Comparison of ENCODE assay signal across 1 cellular context in the genomic region with DNA sequence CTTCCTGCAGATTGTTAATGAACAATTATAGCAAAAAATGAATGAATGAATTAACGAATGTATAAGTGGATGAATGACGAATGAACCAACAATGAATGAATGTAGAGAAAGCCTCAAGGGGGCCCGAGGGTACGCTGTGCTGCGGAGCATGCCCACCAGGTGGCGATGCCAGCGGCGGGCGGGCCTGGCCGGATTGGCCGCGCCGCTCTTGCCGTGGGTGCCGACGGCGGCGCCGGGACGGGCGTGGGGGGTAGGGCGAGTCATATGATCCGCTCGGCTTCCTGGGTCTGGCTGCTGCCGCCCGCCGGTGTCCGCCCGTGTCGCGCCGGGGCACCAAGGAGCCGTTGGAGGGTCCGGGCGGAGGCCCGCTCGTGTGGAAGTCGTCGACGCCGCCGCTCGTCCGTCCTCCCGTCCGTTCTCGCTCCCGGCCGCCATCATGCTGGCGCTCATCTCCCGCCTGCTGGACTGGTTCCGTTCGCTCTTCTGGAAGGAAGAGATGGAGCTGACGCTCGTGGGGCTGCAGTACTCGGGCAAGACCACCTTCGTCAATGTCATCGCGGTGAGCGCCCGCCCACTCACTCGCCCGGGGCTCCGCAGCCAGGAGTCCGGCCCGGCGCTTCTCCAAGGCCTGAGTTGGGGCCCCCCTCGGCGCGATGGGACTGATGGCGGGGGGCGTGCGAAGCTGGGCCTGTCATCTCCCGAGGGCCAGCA.
TF ChIP-seq lines count a peak whose summit lies in the region.

A gene (plus strand): TSS at position 263 of the 711 bp plus-strand sequence. CDS start 174 bp downstream, at position 437.

TF ChIP-seq in HepG2, 621 proteins besides CTCF, POLR2A, EP300 and RAD21 (continued from another document and continues in another):
- TF ChIP-seq, protein P1, sequence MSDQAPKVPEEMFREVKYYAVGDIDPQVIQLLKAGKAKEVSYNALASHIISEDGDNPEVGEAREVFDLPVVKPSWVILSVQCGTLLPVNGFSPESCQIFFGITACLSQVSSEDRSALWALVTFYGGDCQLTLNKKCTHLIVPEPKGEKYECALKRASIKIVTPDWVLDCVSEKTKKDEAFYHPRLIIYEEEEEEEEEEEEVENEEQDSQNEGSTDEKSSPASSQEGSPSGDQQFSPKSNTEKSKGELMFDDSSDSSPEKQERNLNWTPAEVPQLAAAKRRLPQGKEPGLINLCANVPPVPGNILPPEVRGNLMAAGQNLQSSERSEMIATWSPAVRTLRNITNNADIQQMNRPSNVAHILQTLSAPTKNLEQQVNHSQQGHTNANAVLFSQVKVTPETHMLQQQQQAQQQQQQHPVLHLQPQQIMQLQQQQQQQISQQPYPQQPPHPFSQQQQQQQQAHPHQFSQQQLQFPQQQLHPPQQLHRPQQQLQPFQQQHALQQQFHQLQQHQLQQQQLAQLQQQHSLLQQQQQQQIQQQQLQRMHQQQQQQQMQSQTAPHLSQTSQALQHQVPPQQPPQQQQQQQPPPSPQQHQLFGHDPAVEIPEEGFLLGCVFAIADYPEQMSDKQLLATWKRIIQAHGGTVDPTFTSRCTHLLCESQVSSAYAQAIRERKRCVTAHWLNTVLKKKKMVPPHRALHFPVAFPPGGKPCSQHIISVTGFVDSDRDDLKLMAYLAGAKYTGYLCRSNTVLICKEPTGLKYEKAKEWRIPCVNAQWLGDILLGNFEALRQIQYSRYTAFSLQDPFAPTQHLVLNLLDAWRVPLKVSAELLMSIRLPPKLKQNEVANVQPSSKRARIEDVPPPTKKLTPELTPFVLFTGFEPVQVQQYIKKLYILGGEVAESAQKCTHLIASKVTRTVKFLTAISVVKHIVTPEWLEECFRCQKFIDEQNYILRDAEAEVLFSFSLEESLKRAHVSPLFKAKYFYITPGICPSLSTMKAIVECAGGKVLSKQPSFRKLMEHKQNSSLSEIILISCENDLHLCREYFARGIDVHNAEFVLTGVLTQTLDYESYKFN (CRISPR knock-in tag; conservative IDR thresholded peaks at IDR 0.05) = peak; percentile 21
- TF ChIP-seq ZNF839 (CRISPR knock-in tag; IDR thresholded peaks at IDR 0.05; ENCODE audit: borderline replicate concordance) = no peak
- peak; percentile 68 for TF ChIP-seq ELF1 (CRISPR knock-in tag; IDR thresholded peaks at IDR 0.05)
- TF ChIP-seq ADNP (CRISPR knock-in tag; IDR thresholded peaks at IDR 0.05) = no peak
- TF ChIP-seq RBM39 (IDR thresholded peaks at IDR 0.05; ENCODE audit: low read depth, low read length, poor library complexity, severe bottlenecking) = peak; percentile 52
- peak; percentile 94 for TF ChIP-seq KDM5B (CRISPR knock-in tag; IDR thresholded peaks at IDR 0.05; ENCODE audit: borderline replicate concordance)
- TF ChIP-seq ZNF782 (CRISPR knock-in tag; IDR thresholded peaks at IDR 0.05; ENCODE audit: borderline replicate concordance) = no peak
- TF ChIP-seq RCOR2 (CRISPR knock-in tag; IDR thresholded peaks at IDR 0.05) = 0 out of 2 replicates have a peak, but pooled peaks have one; percentile 19
- TF ChIP-seq CC2D1A (CRISPR knock-in tag; IDR thresholded peaks at IDR 0.05) = peak; percentile 78; the same call in 1 of the 2 replicates
- TF ChIP-seq, protein P2, sequence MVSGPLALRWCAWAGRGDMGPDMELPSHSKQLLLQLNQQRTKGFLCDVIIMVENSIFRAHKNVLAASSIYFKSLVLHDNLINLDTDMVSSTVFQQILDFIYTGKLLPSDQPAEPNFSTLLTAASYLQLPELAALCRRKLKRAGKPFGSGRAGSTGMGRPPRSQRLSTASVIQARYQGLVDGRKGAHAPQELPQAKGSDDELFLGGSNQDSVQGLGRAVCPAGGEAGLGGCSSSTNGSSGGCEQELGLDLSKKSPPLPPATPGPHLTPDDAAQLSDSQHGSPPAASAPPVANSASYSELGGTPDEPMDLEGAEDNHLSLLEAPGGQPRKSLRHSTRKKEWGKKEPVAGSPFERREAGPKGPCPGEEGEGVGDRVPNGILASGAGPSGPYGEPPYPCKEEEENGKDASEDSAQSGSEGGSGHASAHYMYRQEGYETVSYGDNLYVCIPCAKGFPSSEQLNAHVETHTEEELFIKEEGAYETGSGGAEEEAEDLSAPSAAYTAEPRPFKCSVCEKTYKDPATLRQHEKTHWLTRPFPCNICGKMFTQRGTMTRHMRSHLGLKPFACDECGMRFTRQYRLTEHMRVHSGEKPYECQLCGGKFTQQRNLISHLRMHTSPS (CRISPR knock-in tag; IDR thresholded peaks at IDR 0.05; ENCODE audit: low read depth) = no peak
- 0 out of 2 replicates have a peak, but pooled peaks have one; percentile 19 for TF ChIP-seq CENPT (CRISPR knock-in tag; IDR thresholded peaks at IDR 0.05; ENCODE audit: low read depth)
- 0 out of 2 replicates have a peak, but pooled peaks have one; percentile 60 for TF ChIP-seq ZNF878 (CRISPR knock-in tag; IDR thresholded peaks at IDR 0.05)
- peak; percentile 86 for TF ChIP-seq ZNF747 (CRISPR knock-in tag; IDR thresholded peaks at IDR 0.05; ENCODE audit: borderline replicate concordance)
- TF ChIP-seq PCBP1 (IDR thresholded peaks at IDR 0.05; ENCODE audit: borderline replicate concordance, low read depth, low read length) = no peak
- TF ChIP-seq SAFB2 (CRISPR knock-in tag; IDR thresholded peaks at IDR 0.05; ENCODE audit: borderline replicate concordance, low read depth) = peak; percentile 93
- peak; percentile 88 for TF ChIP-seq ASH2L (IDR thresholded peaks at IDR 0.05; ENCODE audit: insufficient read length, low read depth, low read length)
- TF ChIP-seq, protein P3, sequence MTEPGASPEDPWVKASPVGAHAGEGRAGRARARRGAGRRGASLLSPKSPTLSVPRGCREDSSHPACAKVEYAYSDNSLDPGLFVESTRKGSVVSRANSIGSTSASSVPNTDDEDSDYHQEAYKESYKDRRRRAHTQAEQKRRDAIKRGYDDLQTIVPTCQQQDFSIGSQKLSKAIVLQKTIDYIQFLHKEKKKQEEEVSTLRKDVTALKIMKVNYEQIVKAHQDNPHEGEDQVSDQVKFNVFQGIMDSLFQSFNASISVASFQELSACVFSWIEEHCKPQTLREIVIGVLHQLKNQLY (CRISPR knock-in tag; IDR thresholded peaks at IDR 0.05) = peak; percentile 62
- TF ChIP-seq MATR3 (CRISPR knock-in tag; IDR thresholded peaks at IDR 0.05) = no peak
- TF ChIP-seq, protein P4, sequence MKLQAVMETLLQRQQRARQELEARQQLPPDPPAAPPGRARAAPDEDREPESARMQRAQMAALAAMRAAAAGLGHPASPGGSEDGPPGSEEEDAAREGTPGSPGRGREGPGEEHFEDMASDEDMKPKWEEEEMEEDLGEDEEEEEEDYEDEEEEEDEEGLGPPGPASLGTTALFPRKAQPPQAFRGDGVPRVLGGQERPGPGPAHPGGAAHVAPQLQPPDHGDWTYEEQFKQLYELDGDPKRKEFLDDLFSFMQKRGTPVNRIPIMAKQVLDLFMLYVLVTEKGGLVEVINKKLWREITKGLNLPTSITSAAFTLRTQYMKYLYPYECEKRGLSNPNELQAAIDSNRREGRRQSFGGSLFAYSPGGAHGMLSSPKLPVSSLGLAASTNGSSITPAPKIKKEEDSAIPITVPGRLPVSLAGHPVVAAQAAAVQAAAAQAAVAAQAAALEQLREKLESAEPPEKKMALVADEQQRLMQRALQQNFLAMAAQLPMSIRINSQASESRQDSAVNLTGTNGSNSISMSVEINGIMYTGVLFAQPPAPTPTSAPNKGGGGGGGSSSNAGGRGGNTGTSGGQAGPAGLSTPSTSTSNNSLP (IDR thresholded peaks at IDR 0.05; ENCODE audit: low read depth, low read length) = no peak
- no peak for TF ChIP-seq ZNF383 (CRISPR knock-in tag; IDR thresholded peaks at IDR 0.05; ENCODE audit: borderline replicate concordance)
- no peak for TF ChIP-seq EZH2 (conservative IDR thresholded peaks at IDR 0.05; ENCODE audit: low read depth, low read length)
- no peak for TF ChIP-seq ZNF644 (CRISPR knock-in tag; IDR thresholded peaks at IDR 0.05; ENCODE audit: low read depth)
- no peak for TF ChIP-seq SRSF4 (IDR thresholded peaks at IDR 0.05; ENCODE audit: low read depth, low read length, poor library complexity, severe bottlenecking)
- TF ChIP-seq, protein P5, sequence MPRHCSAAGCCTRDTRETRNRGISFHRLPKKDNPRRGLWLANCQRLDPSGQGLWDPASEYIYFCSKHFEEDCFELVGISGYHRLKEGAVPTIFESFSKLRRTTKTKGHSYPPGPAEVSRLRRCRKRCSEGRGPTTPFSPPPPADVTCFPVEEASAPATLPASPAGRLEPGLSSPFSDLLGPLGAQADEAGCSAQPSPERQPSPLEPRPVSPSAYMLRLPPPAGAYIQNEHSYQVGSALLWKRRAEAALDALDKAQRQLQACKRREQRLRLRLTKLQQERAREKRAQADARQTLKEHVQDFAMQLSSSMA (CRISPR knock-in tag; IDR thresholded peaks at IDR 0.05) = peak; percentile 68; the same call in 1 of the 2 replicates
- TF ChIP-seq, protein P6, sequence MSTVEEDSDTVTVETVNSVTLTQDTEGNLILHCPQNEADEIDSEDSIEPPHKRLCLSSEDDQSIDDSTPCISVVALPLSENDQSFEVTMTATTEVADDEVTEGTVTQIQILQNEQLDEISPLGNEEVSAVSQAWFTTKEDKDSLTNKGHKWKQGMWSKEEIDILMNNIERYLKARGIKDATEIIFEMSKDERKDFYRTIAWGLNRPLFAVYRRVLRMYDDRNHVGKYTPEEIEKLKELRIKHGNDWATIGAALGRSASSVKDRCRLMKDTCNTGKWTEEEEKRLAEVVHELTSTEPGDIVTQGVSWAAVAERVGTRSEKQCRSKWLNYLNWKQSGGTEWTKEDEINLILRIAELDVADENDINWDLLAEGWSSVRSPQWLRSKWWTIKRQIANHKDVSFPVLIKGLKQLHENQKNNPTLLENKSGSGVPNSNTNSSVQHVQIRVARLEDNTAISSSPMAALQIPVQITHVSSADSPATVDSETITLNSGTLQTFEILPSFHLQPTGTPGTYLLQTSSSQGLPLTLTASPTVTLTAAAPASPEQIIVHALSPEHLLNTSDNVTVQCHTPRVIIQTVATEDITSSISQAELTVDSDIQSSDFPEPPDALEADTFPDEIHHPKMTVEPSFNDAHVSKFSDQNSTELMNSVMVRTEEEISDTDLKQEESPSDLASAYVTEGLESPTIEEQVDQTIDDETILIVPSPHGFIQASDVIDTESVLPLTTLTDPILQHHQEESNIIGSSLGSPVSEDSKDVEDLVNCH (CRISPR knock-in tag; IDR thresholded peaks at IDR 0.05) = no peak
- no peak for TF ChIP-seq ZNF354B (CRISPR knock-in tag; IDR thresholded peaks at IDR 0.05)
- TF ChIP-seq ZC3H4 (CRISPR knock-in tag; IDR thresholded peaks at IDR 0.05; ENCODE audit: borderline replicate concordance) = no peak
- TF ChIP-seq ZNF567 (CRISPR knock-in tag; IDR thresholded peaks at IDR 0.05; ENCODE audit: borderline replicate concordance) = 0 out of 2 replicates have a peak, but pooled peaks have one; percentile 22
- no peak for TF ChIP-seq ZFP82 (CRISPR knock-in tag; IDR thresholded peaks at IDR 0.05; ENCODE audit: borderline replicate concordance)
- TF ChIP-seq MYC (CRISPR knock-in tag; IDR thresholded peaks at IDR 0.05; ENCODE audit: borderline replicate concordance) = peak; percentile 88
- TF ChIP-seq KLF13 (CRISPR knock-in tag; IDR thresholded peaks at IDR 0.05) = no peak
- TF ChIP-seq, protein P7, sequence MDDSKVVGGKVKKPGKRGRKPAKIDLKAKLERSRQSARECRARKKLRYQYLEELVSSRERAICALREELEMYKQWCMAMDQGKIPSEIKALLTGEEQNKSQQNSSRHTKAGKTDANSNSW (CRISPR knock-in tag; IDR thresholded peaks at IDR 0.05; ENCODE audit: borderline replicate concordance) = no peak; the same call in 1 of the 2 replicates
- TF ChIP-seq TAF1 (CRISPR knock-in tag; IDR thresholded peaks at IDR 0.05) = peak; percentile 87
- TF ChIP-seq, protein P8, sequence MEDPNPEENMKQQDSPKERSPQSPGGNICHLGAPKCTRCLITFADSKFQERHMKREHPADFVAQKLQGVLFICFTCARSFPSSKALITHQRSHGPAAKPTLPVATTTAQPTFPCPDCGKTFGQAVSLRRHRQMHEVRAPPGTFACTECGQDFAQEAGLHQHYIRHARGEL (CRISPR knock-in tag; IDR thresholded peaks at IDR 0.05) = no peak; the same call in 1 of the 2 replicates
- TF ChIP-seq, protein P9, sequence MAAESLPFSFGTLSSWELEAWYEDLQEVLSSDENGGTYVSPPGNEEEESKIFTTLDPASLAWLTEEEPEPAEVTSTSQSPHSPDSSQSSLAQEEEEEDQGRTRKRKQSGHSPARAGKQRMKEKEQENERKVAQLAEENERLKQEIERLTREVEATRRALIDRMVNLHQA (CRISPR knock-in tag; IDR thresholded peaks at IDR 0.05) = no peak
- peak; percentile 87 for TF ChIP-seq SKI (IDR thresholded peaks at IDR 0.05; ENCODE audit: partially characterized antibody)
- TF ChIP-seq ZNF570 (CRISPR knock-in tag; IDR thresholded peaks at IDR 0.05; ENCODE audit: borderline replicate concordance) = no peak
- TF ChIP-seq, protein P10, sequence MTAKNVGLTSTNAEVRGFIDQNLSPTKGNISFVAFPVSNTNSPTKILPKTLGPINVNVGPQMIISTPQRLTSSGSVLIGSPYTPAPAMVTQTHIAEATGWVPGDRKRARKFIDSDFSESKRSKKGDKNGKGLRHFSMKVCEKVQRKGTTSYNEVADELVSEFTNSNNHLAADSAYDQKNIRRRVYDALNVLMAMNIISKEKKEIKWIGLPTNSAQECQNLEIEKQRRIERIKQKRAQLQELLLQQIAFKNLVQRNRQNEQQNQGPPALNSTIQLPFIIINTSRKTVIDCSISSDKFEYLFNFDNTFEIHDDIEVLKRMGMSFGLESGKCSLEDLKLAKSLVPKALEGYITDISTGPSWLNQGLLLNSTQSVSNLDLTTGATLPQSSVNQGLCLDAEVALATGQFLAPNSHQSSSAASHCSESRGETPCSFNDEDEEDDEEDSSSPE (CRISPR knock-in tag; IDR thresholded peaks at IDR 0.05) = peak; percentile 71
- TF ChIP-seq NFYB (CRISPR knock-in tag; IDR thresholded peaks at IDR 0.05) = 0 out of 2 replicates have a peak, but pooled peaks have one; percentile 12
- no peak for TF ChIP-seq ATF1 (CRISPR knock-in tag; IDR thresholded peaks at IDR 0.05)
- no peak; the same call in 1 of the 2 replicates for TF ChIP-seq HOXA9 (CRISPR knock-in tag; IDR thresholded peaks at IDR 0.05; ENCODE audit: borderline replicate concordance)
- no peak for TF ChIP-seq MLLT10 (CRISPR knock-in tag; IDR thresholded peaks at IDR 0.05)
- TF ChIP-seq SP2 (CRISPR knock-in tag; IDR thresholded peaks at IDR 0.05) = peak; percentile 47; the same call in 1 of the 2 replicates
- TF ChIP-seq AKAP8 (CRISPR knock-in tag; IDR thresholded peaks at IDR 0.05) = no peak
- TF ChIP-seq, protein P11, sequence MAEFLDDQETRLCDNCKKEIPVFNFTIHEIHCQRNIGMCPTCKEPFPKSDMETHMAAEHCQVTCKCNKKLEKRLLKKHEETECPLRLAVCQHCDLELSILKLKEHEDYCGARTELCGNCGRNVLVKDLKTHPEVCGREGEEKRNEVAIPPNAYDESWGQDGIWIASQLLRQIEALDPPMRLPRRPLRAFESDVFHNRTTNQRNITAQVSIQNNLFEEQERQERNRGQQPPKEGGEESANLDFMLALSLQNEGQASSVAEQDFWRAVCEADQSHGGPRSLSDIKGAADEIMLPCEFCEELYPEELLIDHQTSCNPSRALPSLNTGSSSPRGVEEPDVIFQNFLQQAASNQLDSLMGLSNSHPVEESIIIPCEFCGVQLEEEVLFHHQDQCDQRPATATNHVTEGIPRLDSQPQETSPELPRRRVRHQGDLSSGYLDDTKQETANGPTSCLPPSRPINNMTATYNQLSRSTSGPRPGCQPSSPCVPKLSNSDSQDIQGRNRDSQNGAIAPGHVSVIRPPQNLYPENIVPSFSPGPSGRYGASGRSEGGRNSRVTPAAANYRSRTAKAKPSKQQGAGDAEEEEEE (CRISPR knock-in tag; IDR thresholded peaks at IDR 0.05; ENCODE audit: borderline replicate concordance) = no peak
- TF ChIP-seq TEAD3 (CRISPR knock-in tag; optimal IDR thresholded peaks at IDR 0.05; ENCODE audit: borderline replicate concordance) = peak; percentile 88
